15 cellular contexts compared by ENCODE assay signal in the genomic region with DNA sequence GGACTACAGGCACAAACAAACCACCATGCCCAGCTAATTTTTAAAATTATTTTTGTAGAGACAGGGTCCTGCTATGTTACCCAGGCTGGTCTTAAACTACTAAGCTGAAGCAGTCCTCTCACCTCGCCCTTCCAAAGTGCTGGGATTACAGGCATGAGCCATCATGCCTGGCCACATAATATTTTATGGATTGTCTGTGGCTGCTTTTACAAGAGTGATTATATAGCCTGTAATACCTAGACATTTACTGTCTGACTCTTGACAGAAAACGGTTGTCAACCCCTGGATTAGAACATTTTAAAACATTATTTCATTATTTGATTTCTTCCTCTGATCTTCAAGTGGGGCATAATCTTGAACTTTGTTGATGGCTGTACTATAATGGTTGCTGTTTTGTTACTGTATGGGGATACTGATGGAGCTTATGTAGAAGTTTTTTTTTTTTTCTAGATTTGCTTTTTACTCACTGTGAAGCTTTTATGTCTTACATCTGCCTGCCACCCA. TPM values are rescaled to one million over a fixed set of nuclear protein-coding genes. Genes with fewer than 3 reads are reported as not detected.
A peak's percentile ranks its signal among the peaks of the same experiment; 100 is the strongest.
DNase-seq lines count a peak whose midpoint lies in the region; ATAC-seq and TF ChIP-seq lines count a peak whose summit lies in the region.
"Had no signal": no experiment of that assay in that cellular context is flagged by ENCODE, and none has a peak within 500 bp of the region (broad histone marks: within the 10 kb centered on the region; RNA-seq: fewer than 3 reads in every experiment).

No MANE protein-coding gene starts in this region.

- peak overlapping the region in 1 of 2 donors; percentile 40 for H3K9ac ChIP-seq in colonic mucosa (ENCODE audit: low read depth in 2 of 2, low read length in 2 of 2)

- no peaks in the 10 kb centered on the region for H3K27me3 Mint-ChIP-seq in T-helper 1 cell treated with Interleukin-12 subunit alpha and Interleukin-12 subunit beta and Interleukin-4 antibody, amounts not matched to agents 30 μg/mL and 1 μg/mL, for 36 hours (ENCODE audit: low read depth)
- H3K27me3 Mint-ChIP-seq: activated B cell treated with CpG ODN at 0.5 μM for 24 hours had no signal

- no peak overlapping the region for H3K4me3 Mint-ChIP-seq in T-helper 1 cell treated with Interleukin-12 subunit alpha and Interleukin-12 subunit beta and Interleukin-4 antibody, amounts not matched to agents 30 μg/mL and 1 μg/mL, for 36 hours
- H3K4me3 Mint-ChIP-seq: activated B cell treated with CpG ODN at 0.5 μM for 24 hours had no signal

- TF ChIP-seq POLR2A in Peyer's patch (IDR thresholded peaks at IDR 0.05) (no peak), sigmoid colon (IDR thresholded peaks at IDR 0.05) (no peak)

- no peak for TF ChIP-seq EP300 in sigmoid colon (IDR thresholded peaks at IDR 0.05)

- H3K4me3 ChIP-seq in Peyer's patch (no peak overlapping the region), colonic mucosa (no peak overlapping the region), sigmoid colon (no peak overlapping the region), upper lobe of right lung (no peak overlapping the region)
- H3K4me3 ChIP-seq: SJSA1, upper lobe of left lung had no signal

- H3K36me3 Mint-ChIP-seq in T-helper 1 cell treated with Interleukin-12 subunit alpha and Interleukin-12 subunit beta and Interleukin-4 antibody, amounts not matched to agents 30 μg/mL and 1 μg/mL, for 36 hours (ENCODE audit: low read depth), result peaks cover 1% of the 10 kb centered on the region

- peaks cover 0 to 20% (median 1%) of the 10 kb centered on the region in 4 donors for H3K4me1 ChIP-seq in Peyer's patch
- peaks cover 7% of the 10 kb centered on the region for H3K4me1 ChIP-seq in colonic mucosa
- peaks cover 0 to 46% (median 35%) of the 10 kb centered on the region in 4 donors for H3K4me1 ChIP-seq in sigmoid colon
- peaks cover 10% of the 10 kb centered on the region for H3K4me1 ChIP-seq in upper lobe of right lung

- H3K9me3 Mint-ChIP-seq in T-helper 1 cell treated with Interleukin-12 subunit alpha and Interleukin-12 subunit beta and Interleukin-4 antibody, amounts not matched to agents 30 μg/mL and 1 μg/mL, for 36 hours, result no peaks in the 10 kb centered on the region
- H3K9me3 Mint-ChIP-seq: activated B cell treated with CpG ODN at 0.5 μM for 24 hours had no signal

- intact Hi-C loops in colonic mucosa (cut with DNase I), result loop anchor here (10.0 kb wide), 1 partner anchor 121 kb away; no protein-coding TSS in a partner anchor
- intact Hi-C loops in sigmoid colon (cut with DNase I), result loop anchor here (2.0 to 10.0 kb wide), 3 partner anchors 15 to 261 kb away; a partner anchor contains a TSS
- intact Hi-C loops in upper lobe of right lung (cut with DNase I), result no loop called here

- H3K27me3 ChIP-seq in Peyer's patch, result no peaks in the 10 kb centered on the region
- no peaks in the 10 kb centered on the region for H3K27me3 ChIP-seq in colonic mucosa
- H3K27me3 ChIP-seq in sigmoid colon, result no peaks in the 10 kb centered on the region
- no peaks in the 10 kb centered on the region for H3K27me3 ChIP-seq in upper lobe of right lung
- H3K27me3 ChIP-seq: SJSA1, upper lobe of left lung had no signal

- H3K4me1 Mint-ChIP-seq in T-helper 1 cell treated with Interleukin-12 subunit alpha and Interleukin-12 subunit beta and Interleukin-4 antibody, amounts not matched to agents 30 μg/mL and 1 μg/mL, for 36 hours (ENCODE audit: low read depth), result peaks cover 19% of the 10 kb centered on the region

- 12 to 62% methylated on average over 2 of the region's 2 CpGs for WGBS in sigmoid colon, 2 donors

- H3K9me3 ChIP-seq in Peyer's patch (no peaks in the 10 kb centered on the region), colonic mucosa (no peaks in the 10 kb centered on the region), sigmoid colon (no peaks in the 10 kb centered on the region), upper lobe of right lung (no peaks in the 10 kb centered on the region)
- H3K9me3 ChIP-seq: SJSA1, upper lobe of left lung had no signal

- H3K36me3 ChIP-seq in Peyer's patch (peaks cover 0 to 10% (median 0%) of the 10 kb centered on the region in 3 donors), colonic mucosa (no peaks in the 10 kb centered on the region), sigmoid colon (no peaks in the 10 kb centered on the region), upper lobe of right lung (no peaks in the 10 kb centered on the region)
- H3K36me3 ChIP-seq: SJSA1 had no signal

- peak overlapping the region in 3 of 4 donors; percentile 49 to 86 (median 80) for H3K27ac ChIP-seq in Peyer's patch
- peak overlapping the region; percentile 52 for H3K27ac ChIP-seq in colonic mucosa
- H3K27ac ChIP-seq in sigmoid colon, result peak overlapping the region; percentile 25 to 87 (median 81)
- no peak overlapping the region for H3K27ac ChIP-seq in upper lobe of right lung
- H3K27ac ChIP-seq: SJSA1 had no signal

- DNase-seq in T-helper 1 cell (no peak), Peyer's patch (no peak), colonic mucosa (peak; percentile 39), sigmoid colon (no peak), upper lobe of right lung (no peak), DMS153 (lab: John Stamatoyannopoulos, UW) (no peak)
- no peak for DNase-seq in stimulated activated naive CD4-positive, alpha-beta T cell treated with Interleukin-2 at 50 U/mL for 16 hours (lab: John Stamatoyannopoulos, UW)
- DNase-seq: activated B cell treated with CpG ODN at 0.5 μM for 24 hours; activated effector memory CD4-positive, alpha-beta T cell treated with Interleukin-2 at 50 U/mL for 16 hours; NCI-H1694; NCI-H748 treated with DMSO at 0.1 percent for 48 hours; right cardiac atrium; upper lobe of left lung had no signal

- TF ChIP-seq CTCF in Peyer's patch (IDR thresholded peaks at IDR 0.05), result no peak
- TF ChIP-seq CTCF in colonic mucosa (IDR thresholded peaks at IDR 0.05), result no peak
- no peak for TF ChIP-seq CTCF in sigmoid colon (IDR thresholded peaks at IDR 0.05)
- no peak for TF ChIP-seq CTCF in upper lobe of right lung (IDR thresholded peaks at IDR 0.05)

- peak overlapping the region; percentile 27 for H3K27ac Mint-ChIP-seq in T-helper 1 cell treated with Interleukin-12 subunit alpha and Interleukin-12 subunit beta and Interleukin-4 antibody, amounts not matched to agents 30 μg/mL and 1 μg/mL, for 36 hours
- H3K27ac Mint-ChIP-seq: activated B cell treated with CpG ODN at 0.5 μM for 24 hours had no signal

- ATAC-seq in upper lobe of right lung, result no peak
- ATAC-seq: right cardiac atrium had no signal

RNA-seq across cellular contexts. Expression of a gene that starts 14.3 kb away (rescaled TPM):
- total RNA-seq in Peyer's patch (10 to 100 TPM in 3 of 4 donors, 1 to 10 TPM in 1; 6.6 to 27.0 (median 18.4) TPM), colonic mucosa (10 to 100 TPM; 16.6 to 35.6 TPM), sigmoid colon (1 to 10 TPM in 2 of 4 donors, under 1 TPM in 2; 0.83 to 1.8 (median 1.2) TPM), upper lobe of right lung (43.2 TPM)
- 1 to 10 TPM; 2.4 to 5.1 (median 3.0) TPM for polyA plus RNA-seq in sigmoid colon

RNA-seq across cellular contexts. Expression of a gene that starts 49.2 kb away (rescaled TPM):
- total RNA-seq in Peyer's patch (10 to 100 TPM in 1 of 4 donors, 1 to 10 TPM in 1, under 1 TPM in 2; 0.66 to 91.6 (median 1.9) TPM), colonic mucosa (1 to 10 TPM; 1.1 to 2.7 TPM), sigmoid colon (1 to 10 TPM; 2.1 to 5.3 (median 4.4) TPM), upper lobe of right lung (4.3 TPM)
- polyA plus RNA-seq in sigmoid colon, result 10 to 100 TPM in 1 of 3 donors, under 1 TPM in 2; 0.46 to 10.1 (median 0.60) TPM

RNA-seq across cellular contexts. Expression of a gene that starts 54.3 kb away (rescaled TPM):
- 10 to 100 TPM in 3 of 4 donors, 1 to 10 TPM in 1; 8.2 to 51.2 (median 20.5) TPM for total RNA-seq in Peyer's patch
- 1 to 10 TPM; 1.9 to 2.9 TPM for total RNA-seq in colonic mucosa
- total RNA-seq in sigmoid colon, result 10 to 100 TPM in 3 of 4 donors, 1 to 10 TPM in 1; 9.4 to 28.0 (median 15.1) TPM
- polyA plus RNA-seq in sigmoid colon, result 1 to 10 TPM in 2 of 3 donors, under 1 TPM in 1; 0.92 to 7.8 (median 4.8) TPM
- total RNA-seq in upper lobe of right lung, result 6.8 TPM
- total RNA-seq: activated B cell treated with CpG ODN at 0.5 μM for 24 hours had no signal
